ENCODE assay signal across 25 cellular contexts in the genomic region with DNA sequence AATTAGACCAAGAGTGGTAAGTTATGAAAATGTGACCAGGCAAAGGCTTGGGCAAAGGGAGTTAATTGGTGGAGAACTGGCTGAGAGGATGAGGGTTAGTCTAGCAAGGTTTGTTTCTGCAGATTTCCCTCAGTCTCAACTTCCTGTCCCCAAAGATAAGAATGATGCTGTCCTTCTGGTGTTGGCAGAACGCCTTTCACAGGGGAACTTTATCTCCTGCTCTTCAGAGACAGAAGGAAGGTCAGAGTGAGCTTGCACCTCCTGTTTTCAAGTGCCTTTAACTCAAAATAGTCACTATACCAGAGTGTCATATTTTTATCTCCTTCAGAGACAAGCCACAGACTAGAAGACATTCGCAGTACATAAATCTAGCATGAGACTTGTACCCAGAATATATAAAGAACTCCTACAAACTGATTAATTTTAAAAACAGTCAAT.
"Had no signal": no experiment of that assay in that cellular context is flagged by ENCODE, and none has a peak within 500 bp of the region (broad histone marks: within the 10 kb centered on the region; RNA-seq: fewer than 3 reads in every experiment).

No MANE protein-coding gene starts in this region.

- H3K27me3 ChIP-seq: right lobe of liver, testis, vagina had no signal

- H3K27ac ChIP-seq: left ventricle myocardium inferior, skin epidermis, testis, vagina, VCaP had no signal

- H3K4me3 ChIP-seq: left ventricle myocardium inferior, right lobe of liver, skin epidermis, testis, vagina had no signal

- ATAC-seq: activated CD4-positive, CD25-positive, alpha-beta regulatory T cell treated with anti-CD3 and anti-CD28 coated beads, Interleukin-2, amount 50 U/mL, for 24 hours; activated CD8-positive, alpha-beta memory T cell treated with anti-CD3 and anti-CD28 coated beads, Interleukin-2, amount 10 ng/mL, durations not matched to agents 7 days and 5 days; activated CD8-positive, alpha-beta T cell treated with anti-CD3 and anti-CD28 coated beads for 36 hours; activated naive CD8-positive, alpha-beta T cell treated with anti-CD3 and anti-CD28 coated beads, Interleukin-2, amount 50 U/mL, for 24 hours; natural killer cell treated with Interleukin-12 subunit alpha and Interleukin-12 subunit beta and Interleukin-15 and Interleukin-18, amount 100 ng/mL, for 72 hours; stimulated activated naive B cell treated with anti-CD40 and anti-IgM and Interleukin-4, amounts not matched to agents 10 μg/mL and 1 μg/mL and 100 μg/mL, for 72 hours had no signal

- H3K36me3 ChIP-seq: left ventricle myocardium inferior, right lobe of liver, vagina had no signal

- DNase-seq: activated CD4-positive, alpha-beta T cell treated with anti-CD3 and anti-CD28 coated beads, Interleukin-2, amount 10 ng/mL, durations not matched to agents 7 days and 5 days; activated CD8-positive, alpha-beta memory T cell treated with anti-CD3 and anti-CD28 coated beads, Interleukin-2, amount 10 ng/mL, durations not matched to agents 7 days and 5 days; activated CD8-positive, alpha-beta T cell treated with anti-CD3 and anti-CD28 coated beads for 36 hours; activated effector memory CD4-positive, alpha-beta T cell treated with anti-CD3 and anti-CD28 coated beads, Interleukin-2, amount 50 U/mL, for 16 hours; activated naive CD4-positive, alpha-beta T cell treated with anti-CD3 and anti-CD28 coated beads, Interleukin-2, amount 50 U/mL, for 16 hours; activated naive CD8-positive, alpha-beta T cell treated with anti-CD3 and anti-CD28 coated beads, Interleukin-2, amount 50 U/mL, for 24 hours; activated T-cell treated with anti-CD3 and anti-CD28 coated beads for 4 hours; cortex of kidney; foreskin melanocyte; immature natural killer cell; left ventricle myocardium inferior; mammary epithelial cell; right lobe of liver; stimulated activated CD4-positive, alpha-beta T cell treated with anti-CD3 and anti-CD28 coated beads, Interleukin-15, amount 100 ng/mL, for 24 hours; stimulated activated CD4-positive, alpha-beta T cell treated with anti-CD3 and anti-CD28 coated beads, Interleukin-2, amount 100 ng/mL, for 48 hours; stimulated activated CD8-positive, alpha-beta memory T cell treated with anti-CD3 and anti-CD28 coated beads, Interleukin-4, amount 100 ng/mL, for 48 hours; stimulated activated naive B cell treated with anti-CD40 and anti-IgM and Interleukin-4, amounts not matched to agents 10 μg/mL and 1 μg/mL and 100 μg/mL, for 72 hours; T1000; testis had no signal

- FAIRE-seq: endometrium had no signal

- H3K9me3 ChIP-seq: right lobe of liver, testis, vagina had no signal

- H3K4me1 ChIP-seq: left ventricle myocardium inferior, vagina had no signal
